Comparison of ENCODE assay signal across 9 cellular contexts in the genomic region with DNA sequence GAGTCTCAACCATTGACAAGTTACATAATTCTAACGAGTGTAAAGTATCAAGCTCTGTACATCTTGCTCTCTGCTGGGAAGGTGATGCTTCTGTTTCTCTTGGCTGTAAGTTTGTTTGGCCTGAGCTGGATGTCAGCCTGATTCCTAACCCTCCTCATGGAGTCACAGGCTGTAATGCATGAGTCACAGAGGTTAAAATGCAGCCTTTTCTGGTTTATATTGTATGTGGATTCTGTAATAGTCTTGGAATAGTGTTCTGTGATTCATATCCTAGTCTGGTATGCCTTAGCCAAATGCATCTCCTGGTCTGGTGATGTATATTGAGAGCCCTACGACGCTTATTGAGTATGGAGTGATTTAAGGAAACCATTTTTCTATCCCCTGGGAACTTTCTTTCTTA.
A peak's percentile ranks its signal among the peaks of the same experiment; 100 is the strongest.
DNase-seq lines count a peak whose midpoint lies in the region.
"Had no signal": no experiment of that assay in that cellular context is flagged by ENCODE, and none has a peak within 500 bp of the region (broad histone marks: within the 10 kb centered on the region; RNA-seq: fewer than 3 reads in every experiment).

No MANE protein-coding gene starts in this region.

- DNase-seq in AG08395 (ENCODE audit: low spot score) = peak; percentile 93
- peak; percentile 48 to 85 for DNase-seq in NCI-H446 (lab: John Stamatoyannopoulos, UW)
- DNase-seq in epithelial cell of prostate (ENCODE audit: low read depth, low spot score) = peak; percentile 89
- peak; percentile 79 for DNase-seq in myocyte (ENCODE audit: low read depth)
- no peak for DNase-seq in HuH-7.5 (ENCODE audit: low spot score)
- DNase-seq in NCI-H748 (lab: John Stamatoyannopoulos, UW; ENCODE audit: unreplicated experiment) = no peak
- no peak for DNase-seq in NCI-H526 treated with DMSO at 0.1 percent for 48 hours (lab: John Stamatoyannopoulos, UW)
- no peak for DNase-seq in globus pallidus (ENCODE audit: low spot score)
- DNase-seq: activated T-cell treated with anti-CD3 and anti-CD28 coated beads, Interleukin-2, amount 50 U/mL, for 72 hours had no signal

- peak overlapping the region; percentile 98 for H3K27ac ChIP-seq in epithelial cell of prostate

Comparison
In these comparisons a context has a peak if more than half of its experiments do, and no peak if none do; other contexts are left out.
1. DNase-seq: peak in AG08395 (single experiment), NCI-H446 (2 of 2), epithelial cell of prostate (single experiment) and myocyte (single experiment); none in HuH-7.5 (single experiment), NCI-H748 (single experiment), NCI-H526 treated with DMSO at 0.1 percent for 48 hours (single experiment) and globus pallidus (single experiment).